ENCODE assay signal across 1 cellular context in the genomic region with DNA sequence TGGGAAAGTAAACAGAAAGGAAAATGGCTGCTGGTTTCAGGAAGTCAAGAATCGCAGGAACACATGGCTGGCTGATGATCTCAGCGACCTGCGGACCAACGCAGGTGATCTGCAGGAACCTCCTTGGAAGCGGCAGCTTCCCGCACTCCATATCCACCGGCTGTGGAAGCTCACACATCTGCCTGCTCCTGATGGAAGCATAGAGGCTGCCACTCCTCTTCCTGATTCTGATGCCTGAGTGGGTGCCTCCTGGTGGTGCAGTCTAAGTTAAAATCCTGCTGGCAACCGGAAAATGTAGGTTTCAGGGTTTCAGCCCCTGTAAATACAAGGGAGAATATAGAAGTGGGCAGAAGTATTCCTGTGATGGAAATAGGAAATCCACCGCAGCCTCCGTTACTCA.
TF ChIP-seq lines count a peak whose summit lies in the region.

No MANE protein-coding gene starts in this region.

TF ChIP-seq in HepG2, 621 proteins besides CTCF, POLR2A, EP300 and RAD21 (continued from another document):
- TF ChIP-seq, protein P1, sequence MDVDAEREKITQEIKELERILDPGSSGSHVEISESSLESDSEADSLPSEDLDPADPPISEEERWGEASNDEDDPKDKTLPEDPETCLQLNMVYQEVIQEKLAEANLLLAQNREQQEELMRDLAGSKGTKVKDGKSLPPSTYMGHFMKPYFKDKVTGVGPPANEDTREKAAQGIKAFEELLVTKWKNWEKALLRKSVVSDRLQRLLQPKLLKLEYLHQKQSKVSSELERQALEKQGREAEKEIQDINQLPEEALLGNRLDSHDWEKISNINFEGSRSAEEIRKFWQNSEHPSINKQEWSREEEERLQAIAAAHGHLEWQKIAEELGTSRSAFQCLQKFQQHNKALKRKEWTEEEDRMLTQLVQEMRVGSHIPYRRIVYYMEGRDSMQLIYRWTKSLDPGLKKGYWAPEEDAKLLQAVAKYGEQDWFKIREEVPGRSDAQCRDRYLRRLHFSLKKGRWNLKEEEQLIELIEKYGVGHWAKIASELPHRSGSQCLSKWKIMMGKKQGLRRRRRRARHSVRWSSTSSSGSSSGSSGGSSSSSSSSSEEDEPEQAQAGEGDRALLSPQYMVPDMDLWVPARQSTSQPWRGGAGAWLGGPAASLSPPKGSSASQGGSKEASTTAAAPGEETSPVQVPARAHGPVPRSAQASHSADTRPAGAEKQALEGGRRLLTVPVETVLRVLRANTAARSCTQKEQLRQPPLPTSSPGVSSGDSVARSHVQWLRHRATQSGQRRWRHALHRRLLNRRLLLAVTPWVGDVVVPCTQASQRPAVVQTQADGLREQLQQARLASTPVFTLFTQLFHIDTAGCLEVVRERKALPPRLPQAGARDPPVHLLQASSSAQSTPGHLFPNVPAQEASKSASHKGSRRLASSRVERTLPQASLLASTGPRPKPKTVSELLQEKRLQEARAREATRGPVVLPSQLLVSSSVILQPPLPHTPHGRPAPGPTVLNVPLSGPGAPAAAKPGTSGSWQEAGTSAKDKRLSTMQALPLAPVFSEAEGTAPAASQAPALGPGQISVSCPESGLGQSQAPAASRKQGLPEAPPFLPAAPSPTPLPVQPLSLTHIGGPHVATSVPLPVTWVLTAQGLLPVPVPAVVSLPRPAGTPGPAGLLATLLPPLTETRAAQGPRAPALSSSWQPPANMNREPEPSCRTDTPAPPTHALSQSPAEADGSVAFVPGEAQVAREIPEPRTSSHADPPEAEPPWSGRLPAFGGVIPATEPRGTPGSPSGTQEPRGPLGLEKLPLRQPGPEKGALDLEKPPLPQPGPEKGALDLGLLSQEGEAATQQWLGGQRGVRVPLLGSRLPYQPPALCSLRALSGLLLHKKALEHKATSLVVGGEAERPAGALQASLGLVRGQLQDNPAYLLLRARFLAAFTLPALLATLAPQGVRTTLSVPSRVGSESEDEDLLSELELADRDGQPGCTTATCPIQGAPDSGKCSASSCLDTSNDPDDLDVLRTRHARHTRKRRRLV (CRISPR knock-in tag; IDR thresholded peaks at IDR 0.05), result no peak
- no peak for TF ChIP-seq ZNF343 (CRISPR knock-in tag; IDR thresholded peaks at IDR 0.05)
- TF ChIP-seq IRF2 (CRISPR knock-in tag; IDR thresholded peaks at IDR 0.05), result no peak
- TF ChIP-seq SSRP1 (CRISPR knock-in tag; IDR thresholded peaks at IDR 0.05), result no peak
- TF ChIP-seq ZNF841 (CRISPR knock-in tag; IDR thresholded peaks at IDR 0.05; ENCODE audit: borderline replicate concordance), result no peak
- no peak for TF ChIP-seq MEF2D (CRISPR knock-in tag; IDR thresholded peaks at IDR 0.05)
- no peak for TF ChIP-seq DPF2 (CRISPR knock-in tag; IDR thresholded peaks at IDR 0.05; ENCODE audit: borderline replicate concordance, low read depth)
- TF ChIP-seq, protein P2, sequence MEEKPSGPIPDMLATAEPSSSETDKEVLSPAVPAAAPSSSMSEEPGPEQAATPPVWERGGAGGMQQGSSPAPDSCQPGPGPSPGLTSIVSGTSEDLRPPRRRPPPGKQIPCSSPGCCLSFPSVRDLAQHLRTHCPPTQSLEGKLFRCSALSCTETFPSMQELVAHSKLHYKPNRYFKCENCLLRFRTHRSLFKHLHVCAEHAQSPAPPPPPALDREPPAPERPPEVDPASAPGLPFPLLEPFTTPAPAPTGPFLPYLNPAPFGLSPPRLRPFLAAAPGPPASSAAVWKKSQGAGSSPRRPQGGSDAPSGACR (CRISPR knock-in tag; IDR thresholded peaks at IDR 0.05), result no peak
